ENCODE assay signal across 8 cellular contexts in the genomic region with DNA sequence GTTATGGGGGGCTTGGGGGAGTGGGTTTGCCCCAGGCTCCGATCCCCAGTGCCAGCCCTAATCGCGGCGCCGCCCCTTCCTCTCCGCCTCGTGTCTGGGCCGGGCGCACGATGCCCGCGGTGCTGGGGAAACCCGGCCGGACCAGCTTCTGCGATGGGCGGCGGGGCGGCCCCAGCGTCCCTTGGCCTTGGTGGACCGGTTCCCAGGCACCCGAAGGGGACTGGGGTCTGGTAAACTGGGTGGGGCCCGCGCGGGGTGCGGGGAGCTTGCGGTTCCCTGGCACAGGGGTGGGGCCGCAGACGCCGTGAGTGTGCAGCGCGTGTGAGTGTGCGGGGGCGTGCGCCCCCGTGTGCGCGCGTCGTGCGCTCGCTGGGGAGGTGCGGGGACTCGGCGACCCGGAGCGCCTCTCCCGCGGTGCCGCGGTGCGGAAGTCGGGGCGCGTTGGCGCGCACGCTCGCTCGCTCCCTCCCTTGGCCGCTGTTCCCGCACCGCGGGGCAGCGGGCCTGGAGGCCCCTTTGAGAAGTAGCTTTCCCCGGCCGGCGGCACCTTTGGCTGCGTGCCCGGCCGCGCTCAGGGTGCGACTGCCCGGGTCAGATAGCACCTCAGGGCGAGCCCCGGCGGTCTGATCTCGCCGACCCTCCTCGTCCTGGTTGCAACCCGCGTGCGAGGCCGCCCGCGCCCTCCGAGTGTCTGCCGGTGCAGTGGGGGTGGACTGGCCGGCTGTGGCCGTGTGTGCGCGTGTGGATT. TPM values are rescaled to one million over a fixed set of nuclear protein-coding genes. Genes with fewer than 3 reads are reported as not detected.
DNase-seq lines count a peak whose midpoint lies in the region; ATAC-seq and TF ChIP-seq lines count a peak whose summit lies in the region.

No MANE protein-coding gene starts in this region.

- TF ChIP-seq POLR2A in uterus (IDR thresholded peaks at IDR 0.05) = no peak

- TF ChIP-seq CTCF in left ventricle myocardium inferior (IDR thresholded peaks at IDR 0.05; ENCODE audit: borderline replicate concordance) (no peak), uterus (IDR thresholded peaks at IDR 0.05) (peak in 1 of 4 experiments; percentile 7)

- no peaks in the 10 kb centered on the region for H3K36me3 ChIP-seq in left ventricle myocardium inferior
- H3K36me3 ChIP-seq in uterus = no peaks in the 10 kb centered on the region

- peak; percentile 45 for ATAC-seq in GM21717 (IDR thresholded peaks at IDR 0.05; ENCODE audit: unreplicated experiment)
- ATAC-seq in activated naive CD8-positive, alpha-beta T cell treated with anti-CD3 and anti-CD28 coated beads, Interleukin-2, amount 10 ng/mL, durations not matched to agents 7 days and 5 days (ENCODE audit: low read depth) = peak; percentile 37

- peak overlapping the region; percentile 96 for H3K4me3 ChIP-seq in left ventricle myocardium inferior
- peak overlapping the region; percentile 69 to 82 for H3K4me3 ChIP-seq in uterus

- H3K9me3 Mint-ChIP-seq in IgD-negative memory B cell = no peaks in the 10 kb centered on the region
- no peaks in the 10 kb centered on the region for H3K9me3 Mint-ChIP-seq in activated naive CD8-positive, alpha-beta T cell treated with anti-CD3 and anti-CD28 coated beads, Interleukin-2, amount 10 ng/mL, durations not matched to agents 7 days and 5 days

- H3K4me1 Mint-ChIP-seq in IgD-negative memory B cell = peaks cover 7 to 23% (median 17%) of the 10 kb centered on the region in 3 donors
- H3K4me1 Mint-ChIP-seq in activated naive CD8-positive, alpha-beta T cell treated with anti-CD3 and anti-CD28 coated beads, Interleukin-2, amount 10 ng/mL, durations not matched to agents 7 days and 5 days = peaks cover 14% of the 10 kb centered on the region

- H3K27ac ChIP-seq in left ventricle myocardium inferior (replicated peaks) (peak overlapping the region; percentile 92), uterus (peak overlapping the region; percentile 78 to 85)

- intact Hi-C loops in left ventricle myocardium inferior (cut with micrococcal nuclease) (no loop called here), uterus (cut with DNase I; ENCODE audit: low total_unique reads) (no loop called here)

- H3K27me3 ChIP-seq in left ventricle myocardium inferior (ENCODE audit: low read depth) (no peaks in the 10 kb centered on the region), uterus (no peaks in the 10 kb centered on the region)

- H3K4me3 Mint-ChIP-seq in IgD-negative memory B cell = peak overlapping the region; percentile 91 to 95 (median 95)
- peak overlapping the region; percentile 87 for H3K4me3 Mint-ChIP-seq in activated naive CD8-positive, alpha-beta T cell treated with anti-CD3 and anti-CD28 coated beads, Interleukin-2, amount 10 ng/mL, durations not matched to agents 7 days and 5 days

- peak overlapping the region in 2 of 3 donors; percentile 12 to 29 for H3K27ac Mint-ChIP-seq in IgD-negative memory B cell
- peak overlapping the region; percentile 57 for H3K27ac Mint-ChIP-seq in activated naive CD8-positive, alpha-beta T cell treated with anti-CD3 and anti-CD28 coated beads, Interleukin-2, amount 10 ng/mL, durations not matched to agents 7 days and 5 days

- POLR2A ChIA-PET in activated naive CD8-positive, alpha-beta T cell treated with anti-CD3 and anti-CD28 coated beads, Interleukin-2, amount 10 ng/mL, durations not matched to agents 7 days and 5 days (lab: Charles Lee) = interaction anchor here (0.6 to 2.8 kb wide), 7 partner anchors 9 to 148 kb away, joined by 3 to 21 read pairs (median 5); partner anchors contain the start of genes GIN1 and PPIP5K2

- H3K9me3 ChIP-seq in left ventricle myocardium inferior (replicated peaks) (no peaks in the 10 kb centered on the region), uterus (no peaks in the 10 kb centered on the region)

- peaks cover 1% of the 10 kb centered on the region for H3K36me3 Mint-ChIP-seq in IgD-negative memory B cell
- no peaks in the 10 kb centered on the region for H3K36me3 Mint-ChIP-seq in activated naive CD8-positive, alpha-beta T cell treated with anti-CD3 and anti-CD28 coated beads, Interleukin-2, amount 10 ng/mL, durations not matched to agents 7 days and 5 days

- DNase-seq in ELF-1 (ENCODE audit: low read depth, low spot score) (peak; percentile 68), SKM-1 treated with dmso at 0.1 percent for 144 hours (lab: John Stamatoyannopoulos, UW; ENCODE audit: unreplicated experiment) (peak; percentile 68), left ventricle myocardium inferior (peak; percentile 57), putamen (ENCODE audit: low spot score) (peak; percentile 75), uterus (peak; percentile 30 to 45)
- peak; percentile 76 for DNase-seq in activated naive CD8-positive, alpha-beta T cell treated with anti-CD3 and anti-CD28 coated beads, Interleukin-2, amount 10 ng/mL, durations not matched to agents 7 days and 5 days

- H3K4me1 ChIP-seq in left ventricle myocardium inferior = peaks cover 49% of the 10 kb centered on the region
- H3K4me1 ChIP-seq in uterus = no peaks in the 10 kb centered on the region

- peaks cover 4% of the 10 kb centered on the region for H3K27me3 Mint-ChIP-seq in IgD-negative memory B cell
- peaks cover 40% of the 10 kb centered on the region for H3K27me3 Mint-ChIP-seq in activated naive CD8-positive, alpha-beta T cell treated with anti-CD3 and anti-CD28 coated beads, Interleukin-2, amount 10 ng/mL, durations not matched to agents 7 days and 5 days

RNA-seq across cellular contexts. Expression of gene MACIR, which starts 0.6 kb away (rescaled TPM):
- 2.2 TPM for polyA plus RNA-seq in IgD-negative memory B cell
- total RNA-seq in activated naive CD8-positive, alpha-beta T cell treated with anti-CD3 and anti-CD28 coated beads, Interleukin-2, amount 10 ng/mL, durations not matched to agents 7 days and 5 days = 1 to 10 TPM; 5.4 to 5.6 TPM
- 5.5 TPM for total RNA-seq in left ventricle myocardium inferior
- 10 to 100 TPM in 1 of 4 donors, 1 to 10 TPM in 2, under 1 TPM in 1; 0.51 to 14.9 (median 6.5) TPM for total RNA-seq in uterus

Comparison
In these comparisons a context has a peak if more than half of its experiments do, and no peak if none do; other contexts are left out.
1. Peak in every context shown above with its lines: DNase-seq, ATAC-seq, H3K4me3 ChIP-seq and H3K27ac ChIP-seq.